In the genomic region with DNA sequence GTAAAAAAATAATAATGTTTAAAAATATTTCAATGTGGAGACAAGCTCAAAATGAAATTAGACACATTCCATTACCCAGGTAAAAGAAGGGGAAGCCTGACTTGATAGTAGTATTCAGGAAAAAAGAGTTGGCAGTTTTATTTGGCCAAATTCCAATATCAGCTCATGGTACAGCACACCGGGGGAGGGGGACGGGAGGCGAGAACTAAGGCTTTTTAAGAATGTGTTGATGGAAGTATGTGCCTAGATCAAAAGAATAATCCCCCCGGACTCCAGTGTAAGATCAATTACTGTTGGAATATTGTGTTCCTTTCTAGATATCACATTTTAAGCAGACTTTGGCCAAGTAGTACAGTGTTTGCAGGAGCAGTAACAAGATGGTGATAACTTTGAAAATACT, we compare ENCODE assay signal across 17 cellular contexts.
"Had no signal": no experiment of that assay in that cellular context is flagged by ENCODE, and none has a peak within 500 bp of the region (broad histone marks: within the 10 kb centered on the region; RNA-seq: fewer than 3 reads in every experiment).

No MANE protein-coding gene starts in this region.

- ATAC-seq: esophagus mucosa; left colon; lower lobe of right lung; naive thymus-derived CD4-positive, alpha-beta T cell; T-cell had no signal

- H3K4me3 Mint-ChIP-seq: activated naive CD8-positive, alpha-beta T cell treated with anti-CD3 and anti-CD28 coated beads, Interleukin-2, amount 10 ng/mL, durations not matched to agents 7 days and 5 days; naive thymus-derived CD4-positive, alpha-beta T cell; T-cell had no signal

- H3K9me3 ChIP-seq: breast epithelium, lower lobe of right lung had no signal

- H3K27ac Mint-ChIP-seq: activated naive CD8-positive, alpha-beta T cell treated with anti-CD3 and anti-CD28 coated beads, Interleukin-2, amount 10 ng/mL, durations not matched to agents 7 days and 5 days; naive thymus-derived CD4-positive, alpha-beta T cell; T-cell had no signal

- H3K27me3 Mint-ChIP-seq: T-cell had no signal

- H3K36me3 Mint-ChIP-seq: T-cell had no signal

- H3K36me3 ChIP-seq: breast epithelium, lower lobe of right lung had no signal

- H3K4me3 ChIP-seq: lower lobe of right lung had no signal

- H3K27ac ChIP-seq: lower lobe of right lung had no signal

- H3K27me3 ChIP-seq: breast epithelium had no signal

- H3K9me3 Mint-ChIP-seq: activated naive CD8-positive, alpha-beta T cell treated with anti-CD3 and anti-CD28 coated beads, Interleukin-2, amount 10 ng/mL, durations not matched to agents 7 days and 5 days; naive thymus-derived CD4-positive, alpha-beta T cell; T-cell had no signal

- DNase-seq: activated CD4-positive, CD25-positive, alpha-beta regulatory T cell treated with anti-CD3 and anti-CD28 coated beads, Interleukin-2, amount 50 U/mL, for 72 hours; activated naive CD4-positive, alpha-beta T cell; activated naive CD8-positive, alpha-beta T cell treated with anti-CD3 and anti-CD28 coated beads, Interleukin-2, amount 10 ng/mL, durations not matched to agents 7 days and 5 days; activated T-cell treated with anti-CD3 and anti-CD28 coated beads for 4 hours; aorta; glutamatergic neuron; left colon; lower lobe of right lung; naive thymus-derived CD4-positive, alpha-beta T cell; posterior cingulate gyrus; retina; stimulated activated CD4-positive, alpha-beta T cell treated with anti-CD3 and anti-CD28 coated beads, Interleukin-12 subunit alpha, Interleukin-12 subunit beta, amount 100 ng/mL, for 4 hours; stimulated activated CD4-positive, alpha-beta T cell treated with anti-CD3 and anti-CD28 coated beads, Interleukin-2, amount 100 ng/mL, for 24 hours; T-cell; T-helper 9 cell had no signal
